In the genomic region with DNA sequence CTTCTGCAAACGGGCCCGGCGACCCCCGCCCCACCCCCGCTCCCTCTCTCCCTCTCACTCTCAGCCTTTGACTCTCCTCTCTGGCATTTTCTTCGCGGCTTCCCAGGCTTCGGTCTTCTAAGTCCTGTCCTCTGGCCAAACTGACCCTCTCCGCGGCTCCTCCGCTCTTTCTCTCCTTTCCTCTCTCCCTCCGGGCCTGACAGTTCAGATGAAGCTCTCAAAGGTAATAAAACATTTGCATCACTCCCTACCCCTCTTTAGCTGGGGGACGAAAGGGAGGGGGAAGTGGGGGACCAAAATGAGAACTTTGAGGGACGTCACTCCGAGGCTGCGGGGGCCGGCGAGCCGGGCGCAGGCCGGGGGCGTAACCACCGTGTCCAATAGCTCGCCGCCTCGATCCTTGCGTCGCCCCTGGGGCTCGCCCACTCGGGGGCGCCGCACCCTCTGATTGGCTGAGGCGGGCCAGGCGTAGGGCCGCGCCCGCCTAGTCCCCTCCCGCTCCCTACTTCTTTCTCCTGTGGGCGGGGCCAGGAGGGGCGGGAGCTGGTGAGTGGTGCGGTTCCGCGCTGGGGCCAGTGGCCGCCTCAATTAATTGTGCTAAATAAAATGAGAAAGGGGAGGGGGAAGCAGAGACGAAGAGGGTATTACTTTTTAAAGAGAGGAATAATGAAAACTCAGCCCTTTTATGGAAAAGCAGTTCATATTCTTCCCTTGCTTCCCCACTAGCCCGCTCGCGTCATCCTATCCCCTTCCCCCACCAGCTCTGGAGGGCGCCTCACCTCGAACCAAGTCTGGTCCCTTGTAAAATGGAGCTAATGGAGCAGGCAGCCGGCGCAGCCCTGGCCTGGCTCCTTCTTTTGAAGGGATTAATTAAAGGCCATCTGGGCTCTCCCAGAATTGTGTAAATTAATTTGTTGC, we compare ENCODE assay signal across 1 cellular context.
A peak's percentile ranks its signal among the peaks of the same experiment; 100 is the strongest.
TF ChIP-seq lines count a peak whose summit lies in the region.

Gene NKX6-1 (minus strand): TSS at position 228 of the 918 bp plus-strand sequence. CDS start 1,064 bp downstream, outside the sequence.

TF ChIP-seq in HEK293, 187 proteins besides CTCF, POLR2A, EP300 and RAD21 (continued from another document and continues in another):
- TF ChIP-seq, protein P1, sequence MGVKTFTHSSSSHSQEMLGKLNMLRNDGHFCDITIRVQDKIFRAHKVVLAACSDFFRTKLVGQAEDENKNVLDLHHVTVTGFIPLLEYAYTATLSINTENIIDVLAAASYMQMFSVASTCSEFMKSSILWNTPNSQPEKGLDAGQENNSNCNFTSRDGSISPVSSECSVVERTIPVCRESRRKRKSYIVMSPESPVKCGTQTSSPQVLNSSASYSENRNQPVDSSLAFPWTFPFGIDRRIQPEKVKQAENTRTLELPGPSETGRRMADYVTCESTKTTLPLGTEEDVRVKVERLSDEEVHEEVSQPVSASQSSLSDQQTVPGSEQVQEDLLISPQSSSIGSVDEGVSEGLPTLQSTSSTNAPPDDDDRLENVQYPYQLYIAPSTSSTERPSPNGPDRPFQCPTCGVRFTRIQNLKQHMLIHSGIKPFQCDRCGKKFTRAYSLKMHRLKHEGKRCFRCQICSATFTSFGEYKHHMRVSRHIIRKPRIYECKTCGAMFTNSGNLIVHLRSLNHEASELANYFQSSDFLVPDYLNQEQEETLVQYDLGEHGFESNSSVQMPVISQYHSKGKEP (tag by site-specific recombination; IDR thresholded peaks at IDR 0.05), result no peak
- TF ChIP-seq ZNF366 (tag by site-specific recombination; conservative IDR thresholded peaks at IDR 0.05) (peak; percentile 68), OSR2 (tag by site-specific recombination; IDR thresholded peaks at IDR 0.05) (no peak), GLI2 (tag by site-specific recombination; IDR thresholded peaks at IDR 0.05; ENCODE audit: borderline replicate concordance, low read depth) (no peak), ZFHX2 (tag by site-specific recombination; conservative IDR thresholded peaks at IDR 0.05) (peak; percentile 91), KLF16 (tag by site-specific recombination; IDR thresholded peaks at IDR 0.05) (no peak), ZXDB (tag by site-specific recombination; IDR thresholded peaks at IDR 0.05) (peak; percentile 17; the same call in 1 of the 2 replicates), BCL11B (tag by site-specific recombination; IDR thresholded peaks at IDR 0.05; ENCODE audit: low read depth) (0 out of 2 replicates have a peak, but pooled peaks have one; percentile 12), KLF9 (tag by site-specific recombination; IDR thresholded peaks at IDR 0.05; ENCODE audit: low read depth) (peak; percentile 58; the same call in 1 of the 2 replicates), ZNF561 (tag by site-specific recombination; IDR thresholded peaks at IDR 0.05; ENCODE audit: borderline replicate concordance) (peak; percentile 51; the same call in 1 of the 2 replicates), ZNF670 (tag by site-specific recombination; IDR thresholded peaks at IDR 0.05; ENCODE audit: low read depth) (no peak), ZNF211 (tag by site-specific recombination; IDR thresholded peaks at IDR 0.05; ENCODE audit: low read depth) (no peak), PBX3 (CRISPR knock-in tag; IDR thresholded peaks at IDR 0.05) (no peak), GLI4 (tag by site-specific recombination; IDR thresholded peaks at IDR 0.05) (no peak), ZBTB20 (tag by site-specific recombination; IDR thresholded peaks at IDR 0.05) (no peak), GLIS2 (tag by site-specific recombination; IDR thresholded peaks at IDR 0.05) (peak; percentile 76), SP2 (tag by site-specific recombination; IDR thresholded peaks at IDR 0.05) (peak; percentile 98), ZNF433 (tag by site-specific recombination; IDR thresholded peaks at IDR 0.05; ENCODE audit: low read depth) (no peak), ZBTB21 (tag by site-specific recombination; IDR thresholded peaks at IDR 0.05) (peak; percentile 58; the same call in 1 of the 2 replicates), PRDM1 (tag by site-specific recombination; IDR thresholded peaks at IDR 0.05) (peak; percentile 79), SCRT1 (tag by site-specific recombination; IDR thresholded peaks at IDR 0.05; ENCODE audit: borderline replicate concordance) (no peak), ZNF777 (tag by site-specific recombination; IDR thresholded peaks at IDR 0.05; ENCODE audit: borderline replicate concordance) (peak; percentile 15; the same call in 1 of the 2 replicates), KLF1 (tag by site-specific recombination; IDR thresholded peaks at IDR 0.05) (peak; percentile 9; the same call in 1 of the 2 replicates), ZNF660 (tag by site-specific recombination; IDR thresholded peaks at IDR 0.05) (no peak), PATZ1 (tag by site-specific recombination; IDR thresholded peaks at IDR 0.05) (peak; percentile 92), ZBTB8A (tag by site-specific recombination; IDR thresholded peaks at IDR 0.05) (peak; percentile 73), ZNF155 (tag by site-specific recombination; IDR thresholded peaks at IDR 0.05) (no peak), ZBTB7A (tag by site-specific recombination; IDR thresholded peaks at IDR 0.05; ENCODE audit: low read depth) (no peak), ZNF133 (tag by site-specific recombination; IDR thresholded peaks at IDR 0.05) (no peak), KLF10 (tag by site-specific recombination; IDR thresholded peaks at IDR 0.05) (peak; percentile 97), ZNF248 (tag by site-specific recombination; IDR thresholded peaks at IDR 0.05) (no peak), ZNF221 (tag by site-specific recombination; IDR thresholded peaks at IDR 0.05; ENCODE audit: borderline replicate concordance) (no peak)
- TF ChIP-seq, protein P2, sequence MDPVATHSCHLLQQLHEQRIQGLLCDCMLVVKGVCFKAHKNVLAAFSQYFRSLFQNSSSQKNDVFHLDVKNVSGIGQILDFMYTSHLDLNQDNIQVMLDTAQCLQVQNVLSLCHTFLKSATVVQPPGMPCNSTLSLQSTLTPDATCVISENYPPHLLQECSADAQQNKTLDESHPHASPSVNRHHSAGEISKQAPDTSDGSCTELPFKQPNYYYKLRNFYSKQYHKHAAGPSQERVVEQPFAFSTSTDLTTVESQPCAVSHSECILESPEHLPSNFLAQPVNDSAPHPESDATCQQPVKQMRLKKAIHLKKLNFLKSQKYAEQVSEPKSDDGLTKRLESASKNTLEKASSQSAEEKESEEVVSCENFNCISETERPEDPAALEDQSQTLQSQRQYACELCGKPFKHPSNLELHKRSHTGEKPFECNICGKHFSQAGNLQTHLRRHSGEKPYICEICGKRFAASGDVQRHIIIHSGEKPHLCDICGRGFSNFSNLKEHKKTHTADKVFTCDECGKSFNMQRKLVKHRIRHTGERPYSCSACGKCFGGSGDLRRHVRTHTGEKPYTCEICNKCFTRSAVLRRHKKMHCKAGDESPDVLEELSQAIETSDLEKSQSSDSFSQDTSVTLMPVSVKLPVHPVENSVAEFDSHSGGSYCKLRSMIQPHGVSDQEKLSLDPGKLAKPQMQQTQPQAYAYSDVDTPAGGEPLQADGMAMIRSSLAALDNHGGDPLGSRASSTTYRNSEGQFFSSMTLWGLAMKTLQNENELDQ (tag by site-specific recombination; IDR thresholded peaks at IDR 0.05; ENCODE audit: low read depth), result no peak
- TF ChIP-seq, protein P3, sequence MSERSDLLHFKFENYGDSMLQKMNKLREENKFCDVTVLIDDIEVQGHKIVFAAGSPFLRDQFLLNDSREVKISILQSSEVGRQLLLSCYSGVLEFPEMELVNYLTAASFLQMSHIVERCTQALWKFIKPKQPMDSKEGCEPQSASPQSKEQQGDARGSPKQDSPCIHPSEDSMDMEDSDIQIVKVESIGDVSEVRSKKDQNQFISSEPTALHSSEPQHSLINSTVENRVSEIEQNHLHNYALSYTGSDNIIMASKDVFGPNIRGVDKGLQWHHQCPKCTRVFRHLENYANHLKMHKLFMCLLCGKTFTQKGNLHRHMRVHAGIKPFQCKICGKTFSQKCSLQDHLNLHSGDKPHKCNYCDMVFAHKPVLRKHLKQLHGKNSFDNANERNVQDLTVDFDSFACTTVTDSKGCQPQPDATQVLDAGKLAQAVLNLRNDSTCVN (tag by site-specific recombination; optimal IDR thresholded peaks at IDR 0.05), result peak; percentile 43
- TF ChIP-seq, protein P4, sequence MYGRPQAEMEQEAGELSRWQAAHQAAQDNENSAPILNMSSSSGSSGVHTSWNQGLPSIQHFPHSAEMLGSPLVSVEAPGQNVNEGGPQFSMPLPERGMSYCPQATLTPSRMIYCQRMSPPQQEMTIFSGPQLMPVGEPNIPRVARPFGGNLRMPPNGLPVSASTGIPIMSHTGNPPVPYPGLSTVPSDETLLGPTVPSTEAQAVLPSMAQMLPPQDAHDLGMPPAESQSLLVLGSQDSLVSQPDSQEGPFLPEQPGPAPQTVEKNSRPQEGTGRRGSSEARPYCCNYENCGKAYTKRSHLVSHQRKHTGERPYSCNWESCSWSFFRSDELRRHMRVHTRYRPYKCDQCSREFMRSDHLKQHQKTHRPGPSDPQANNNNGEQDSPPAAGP (tag by site-specific recombination; IDR thresholded peaks at IDR 0.05), result 0 out of 2 replicates have a peak, but pooled peaks have one; percentile 12
- TF ChIP-seq, protein P5, sequence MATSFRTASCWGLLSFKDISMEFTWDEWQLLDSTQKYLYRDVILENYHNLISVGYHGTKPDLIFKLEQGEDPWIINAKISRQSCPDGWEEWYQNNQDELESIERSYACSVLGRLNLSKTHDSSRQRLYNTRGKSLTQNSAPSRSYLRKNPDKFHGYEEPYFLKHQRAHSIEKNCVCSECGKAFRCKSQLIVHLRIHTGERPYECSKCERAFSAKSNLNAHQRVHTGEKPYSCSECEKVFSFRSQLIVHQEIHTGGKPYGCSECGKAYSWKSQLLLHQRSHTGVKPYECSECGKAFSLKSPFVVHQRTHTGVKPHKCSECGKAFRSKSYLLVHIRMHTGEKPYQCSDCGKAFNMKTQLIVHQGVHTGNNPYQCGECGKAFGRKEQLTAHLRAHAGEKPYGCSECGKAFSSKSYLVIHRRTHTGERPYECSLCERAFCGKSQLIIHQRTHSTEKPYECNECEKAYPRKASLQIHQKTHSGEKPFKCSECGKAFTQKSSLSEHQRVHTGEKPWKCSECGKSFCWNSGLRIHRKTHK (tag by site-specific recombination; IDR thresholded peaks at IDR 0.05), result no peak
- TF ChIP-seq, protein P6, sequence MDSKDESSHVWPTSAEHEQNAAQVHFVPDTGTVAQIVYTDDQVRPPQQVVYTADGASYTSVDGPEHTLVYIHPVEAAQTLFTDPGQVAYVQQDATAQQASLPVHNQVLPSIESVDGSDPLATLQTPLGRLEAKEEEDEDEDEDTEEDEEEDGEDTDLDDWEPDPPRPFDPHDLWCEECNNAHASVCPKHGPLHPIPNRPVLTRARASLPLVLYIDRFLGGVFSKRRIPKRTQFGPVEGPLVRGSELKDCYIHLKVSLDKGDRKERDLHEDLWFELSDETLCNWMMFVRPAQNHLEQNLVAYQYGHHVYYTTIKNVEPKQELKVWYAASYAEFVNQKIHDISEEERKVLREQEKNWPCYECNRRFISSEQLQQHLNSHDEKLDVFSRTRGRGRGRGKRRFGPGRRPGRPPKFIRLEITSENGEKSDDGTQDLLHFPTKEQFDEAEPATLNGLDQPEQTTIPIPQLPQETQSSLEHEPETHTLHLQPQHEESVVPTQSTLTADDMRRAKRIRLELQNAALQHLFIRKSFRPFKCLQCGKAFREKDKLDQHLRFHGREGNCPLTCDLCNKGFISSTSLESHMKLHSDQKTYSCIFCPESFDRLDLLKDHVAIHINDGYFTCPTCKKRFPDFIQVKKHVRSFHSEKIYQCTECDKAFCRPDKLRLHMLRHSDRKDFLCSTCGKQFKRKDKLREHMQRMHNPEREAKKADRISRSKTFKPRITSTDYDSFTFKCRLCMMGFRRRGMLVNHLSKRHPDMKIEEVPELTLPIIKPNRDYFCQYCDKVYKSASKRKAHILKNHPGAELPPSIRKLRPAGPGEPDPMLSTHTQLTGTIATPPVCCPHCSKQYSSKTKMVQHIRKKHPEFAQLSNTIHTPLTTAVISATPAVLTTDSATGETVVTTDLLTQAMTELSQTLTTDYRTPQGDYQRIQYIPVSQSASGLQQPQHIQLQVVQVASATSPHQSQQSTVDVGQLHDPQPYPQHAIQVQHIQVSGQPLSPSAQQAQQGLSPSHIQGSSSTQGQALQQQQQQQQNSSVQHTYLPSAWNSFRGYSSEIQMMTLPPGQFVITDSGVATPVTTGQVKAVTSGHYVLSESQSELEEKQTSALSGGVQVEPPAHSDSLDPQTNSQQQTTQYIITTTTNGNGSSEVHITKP (tag by site-specific recombination; IDR thresholded peaks at IDR 0.05), result peak; percentile 81
- TF ChIP-seq, protein P7, sequence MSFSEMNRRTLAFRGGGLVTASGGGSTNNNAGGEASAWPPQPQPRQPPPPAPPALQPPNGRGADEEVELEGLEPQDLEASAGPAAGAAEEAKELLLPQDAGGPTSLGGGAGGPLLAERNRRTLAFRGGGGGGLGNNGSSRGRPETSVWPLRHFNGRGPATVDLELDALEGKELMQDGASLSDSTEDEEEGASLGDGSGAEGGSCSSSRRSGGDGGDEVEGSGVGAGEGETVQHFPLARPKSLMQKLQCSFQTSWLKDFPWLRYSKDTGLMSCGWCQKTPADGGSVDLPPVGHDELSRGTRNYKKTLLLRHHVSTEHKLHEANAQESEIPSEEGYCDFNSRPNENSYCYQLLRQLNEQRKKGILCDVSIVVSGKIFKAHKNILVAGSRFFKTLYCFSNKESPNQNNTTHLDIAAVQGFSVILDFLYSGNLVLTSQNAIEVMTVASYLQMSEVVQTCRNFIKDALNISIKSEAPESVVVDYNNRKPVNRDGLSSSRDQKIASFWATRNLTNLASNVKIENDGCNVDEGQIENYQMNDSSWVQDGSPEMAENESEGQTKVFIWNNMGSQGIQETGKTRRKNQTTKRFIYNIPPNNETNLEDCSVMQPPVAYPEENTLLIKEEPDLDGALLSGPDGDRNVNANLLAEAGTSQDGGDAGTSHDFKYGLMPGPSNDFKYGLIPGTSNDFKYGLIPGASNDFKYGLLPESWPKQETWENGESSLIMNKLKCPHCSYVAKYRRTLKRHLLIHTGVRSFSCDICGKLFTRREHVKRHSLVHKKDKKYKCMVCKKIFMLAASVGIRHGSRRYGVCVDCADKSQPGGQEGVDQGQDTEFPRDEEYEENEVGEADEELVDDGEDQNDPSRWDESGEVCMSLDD (tag by site-specific recombination; IDR thresholded peaks at IDR 0.05), result peak; percentile 66; the same call in 1 of the 2 replicates
